21 cellular contexts compared by ENCODE assay signal in genomic region chr11:72971211-72971610, GRCh38.
DNase-seq lines count a peak whose midpoint lies in the region; ATAC-seq and TF ChIP-seq lines count a peak whose summit lies in the region.
"Had no signal": no experiment of that assay in that cellular context is flagged by ENCODE, and none has a peak within 500 bp of the region (broad histone marks: within the 10 kb centered on the region; RNA-seq: fewer than 3 reads in every experiment).

No MANE protein-coding gene starts in this region.

- peaks cover 18% of the 10 kb centered on the region for H3F3A ChIP-seq in Loucy (ENCODE audit: low read depth)
- H3F3A ChIP-seq in smooth muscle cell (ENCODE audit: low read depth), result no peaks in the 10 kb centered on the region

- H3K9me3 ChIP-seq in HEK293 (ENCODE audit: control insufficient read depth, insufficient read depth, low read depth, low read length) (no peaks in the 10 kb centered on the region), Loucy (ENCODE audit: insufficient read depth, low read depth, low read length) (no peaks in the 10 kb centered on the region), smooth muscle cell (replicated peaks; ENCODE audit: low read depth) (no peaks in the 10 kb centered on the region)
- H3K9me3 ChIP-seq: BE2C had no signal

- H3K79me2 ChIP-seq in Loucy (ENCODE audit: insufficient read depth, low read length) (peaks cover 52% of the 10 kb centered on the region), smooth muscle cell (ENCODE audit: low read depth) (no peaks in the 10 kb centered on the region)

- WGBS in smooth muscle cell (ENCODE audit: low lambda C conversion rate), result 51% methylated on average over 3 of the region's 3 CpGs

- POLR2A ChIA-PET in HEK293 (lab: Yijun Ruan, JAX), result no interaction called here

- H3K4me3 ChIP-seq in HEK293 (ENCODE audit: low read depth, low read length) (no peak overlapping the region), Loucy (ENCODE audit: low read length, poor library complexity, severe bottlenecking) (no peak overlapping the region), smooth muscle cell (no peak overlapping the region)
- H3K4me3 ChIP-seq: GM23248 had no signal

- no peaks in the 10 kb centered on the region for H3K9me3 Mint-ChIP-seq in memory B cell

- H3K27ac Mint-ChIP-seq in memory B cell, result peak overlapping the region; percentile 78

- H3K27me3 ChIP-seq in Loucy (ENCODE audit: insufficient read depth, low read length, poor library complexity, severe bottlenecking), result no peaks in the 10 kb centered on the region
- no peaks in the 10 kb centered on the region for H3K27me3 ChIP-seq in smooth muscle cell (ENCODE audit: low read depth)
- H3K27me3 ChIP-seq: BE2C had no signal

- DNase-seq in memory B cell (ENCODE audit: low spot score in 2 of 2), result no peak
- no peak for DNase-seq in smooth muscle cell (lab: John Stamatoyannopoulos, UW; ENCODE audit: unreplicated experiment)
- no peak for DNase-seq in NCI-H2227 (lab: John Stamatoyannopoulos, UW; ENCODE audit: unreplicated experiment)
- DNase-seq in NCI-H510A (lab: John Stamatoyannopoulos, UW), result no peak
- no peak for DNase-seq in kidney glomerular epithelial cell (lab: John Stamatoyannopoulos, UW)
- DNase-seq: ACHN; BE2C; CD8-positive, alpha-beta T cell; DMS79 treated with DMSO at 0.1 percent for 48 hours; GM23248; HCEC 1CT; Karpas-422; MM.1S; NCI-H1105; NCI-H1694; NCI-H2227 treated with DMSO at 0.1 percent for 48 hours; NCI-H526 treated with DMSO at 0.1 percent for 48 hours; PC-3 had no signal

- H3K4me3 Mint-ChIP-seq in memory B cell, result no peak overlapping the region
- H3K4me3 Mint-ChIP-seq: CD8-positive, alpha-beta T cell had no signal

- no peaks in the 10 kb centered on the region for H3K27me3 Mint-ChIP-seq in memory B cell

- H3K27ac ChIP-seq in HEK293 (ENCODE audit: extremely low read depth, low read depth, low read length) (no peak overlapping the region), smooth muscle cell (ENCODE audit: low read depth) (peak overlapping the region; percentile 63)
- H3K27ac ChIP-seq: RWPE1 had no signal

- CTCF ChIA-PET in HEK293 (lab: Yijun Ruan, JAX), result no interaction called here

- H3K9me2 ChIP-seq in Loucy (replicated peaks; ENCODE audit: low read depth, low read length), result no peaks in the 10 kb centered on the region

- TF ChIP-seq CTCF in HEK293 (tag by site-specific recombination; IDR thresholded peaks at IDR 0.05), result no peak
- no peak for TF ChIP-seq CTCF in Loucy (conservative IDR thresholded peaks at IDR 0.05; ENCODE audit: low read length)
- no peak for TF ChIP-seq CTCF in smooth muscle cell (IDR thresholded peaks at IDR 0.05; ENCODE audit: borderline replicate concordance, insufficient read depth, poor library complexity, severe bottlenecking)

- H3K4me1 ChIP-seq in HEK293 (ENCODE audit: control insufficient read depth, insufficient read depth, low read length), result no peaks in the 10 kb centered on the region
- H3K4me1 ChIP-seq in Loucy (ENCODE audit: insufficient read depth, low read length, poor library complexity, severe bottlenecking), result peaks cover 36% of the 10 kb centered on the region
- H3K4me1 ChIP-seq in smooth muscle cell (ENCODE audit: low read depth), result peaks cover 17% of the 10 kb centered on the region
- H3K4me1 ChIP-seq: BE2C had no signal

- no peak overlapping the region for H3K9ac ChIP-seq in Loucy (ENCODE audit: low read depth, low read length, poor library complexity, severe bottlenecking)
- H3K9ac ChIP-seq in smooth muscle cell (ENCODE audit: low read depth), result no peak overlapping the region
- H3K9ac ChIP-seq: GM23248 had no signal

- H4K20me1 ChIP-seq in Loucy (ENCODE audit: insufficient read depth, low read length, poor library complexity, severe bottlenecking) (peaks cover 57% of the 10 kb centered on the region), smooth muscle cell (ENCODE audit: low read depth) (peaks cover 3% of the 10 kb centered on the region)

- no peak overlapping the region for H2AFZ ChIP-seq in Loucy (ENCODE audit: low read length)
- no peak overlapping the region for H2AFZ ChIP-seq in smooth muscle cell (ENCODE audit: low read depth)
- H2AFZ ChIP-seq: GM23248 had no signal

- H3K36me3 ChIP-seq in HEK293 (ENCODE audit: control insufficient read depth in 2 of 2, insufficient read depth in 1 of 2, low read length in 2 of 2) (no peaks in the 10 kb centered on the region), Loucy (ENCODE audit: insufficient read depth, low read length) (peaks cover 42% of the 10 kb centered on the region), smooth muscle cell (ENCODE audit: low read depth) (no peaks in the 10 kb centered on the region)
- H3K36me3 ChIP-seq: BE2C had no signal

- peaks cover 37% of the 10 kb centered on the region for H3K4me1 Mint-ChIP-seq in memory B cell

- H3K4me2 ChIP-seq in Loucy (ENCODE audit: low read depth, low read length, poor library complexity, severe bottlenecking) (peak overlapping the region; percentile 60), smooth muscle cell (peak overlapping the region; percentile 3)

- no peak for ATAC-seq in memory B cell (ENCODE audit: low read depth)
- ATAC-seq: CD8-positive, alpha-beta T cell; PC-3 had no signal

- H3K36me3 Mint-ChIP-seq in memory B cell, result peaks cover 46% of the 10 kb centered on the region

TF ChIP-seq in HEK293, 187 proteins besides CTCF, POLR2A, EP300 and RAD21:
- no peak for TF ChIP-seq ZNF157 (tag by site-specific recombination; IDR thresholded peaks at IDR 0.05)
- TF ChIP-seq ZNF747 (tag by site-specific recombination; IDR thresholded peaks at IDR 0.05), result no peak
- peak; percentile 70 for TF ChIP-seq PRDM6 (tag by site-specific recombination; IDR thresholded peaks at IDR 0.05)
- TF ChIP-seq ZNF776 (tag by site-specific recombination; IDR thresholded peaks at IDR 0.05; ENCODE audit: borderline replicate concordance), result no peak
- no peak for TF ChIP-seq ZNF488 (tag by site-specific recombination; IDR thresholded peaks at IDR 0.05)
- TF ChIP-seq, protein P1, sequence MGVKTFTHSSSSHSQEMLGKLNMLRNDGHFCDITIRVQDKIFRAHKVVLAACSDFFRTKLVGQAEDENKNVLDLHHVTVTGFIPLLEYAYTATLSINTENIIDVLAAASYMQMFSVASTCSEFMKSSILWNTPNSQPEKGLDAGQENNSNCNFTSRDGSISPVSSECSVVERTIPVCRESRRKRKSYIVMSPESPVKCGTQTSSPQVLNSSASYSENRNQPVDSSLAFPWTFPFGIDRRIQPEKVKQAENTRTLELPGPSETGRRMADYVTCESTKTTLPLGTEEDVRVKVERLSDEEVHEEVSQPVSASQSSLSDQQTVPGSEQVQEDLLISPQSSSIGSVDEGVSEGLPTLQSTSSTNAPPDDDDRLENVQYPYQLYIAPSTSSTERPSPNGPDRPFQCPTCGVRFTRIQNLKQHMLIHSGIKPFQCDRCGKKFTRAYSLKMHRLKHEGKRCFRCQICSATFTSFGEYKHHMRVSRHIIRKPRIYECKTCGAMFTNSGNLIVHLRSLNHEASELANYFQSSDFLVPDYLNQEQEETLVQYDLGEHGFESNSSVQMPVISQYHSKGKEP (tag by site-specific recombination; IDR thresholded peaks at IDR 0.05), result no peak
